Comparison of ENCODE assay signal across 12 cellular contexts in genomic region chr7:139321071-139321745, GRCh38. TPM values are rescaled to one million over a fixed set of nuclear protein-coding genes. Genes with fewer than 3 reads are reported as not detected.
DNase-seq lines count a peak whose midpoint lies in the region; ATAC-seq, FAIRE-seq and TF ChIP-seq lines count a peak whose summit lies in the region.
"Had no signal": no experiment of that assay in that cellular context is flagged by ENCODE, and none has a peak within 500 bp of the region (broad histone marks: within the 10 kb centered on the region; RNA-seq: fewer than 3 reads in every experiment).

No MANE protein-coding gene starts in this region.

- H3K27ac ChIP-seq in esophagus muscularis mucosa (replicated peaks in 1 of 4) (no peak overlapping the region), small intestine (ENCODE audit: low read depth in 1 of 2, low read length in 1 of 2) (no peak overlapping the region)

- H3K36me3 ChIP-seq in esophagus muscularis mucosa = no peaks in the 10 kb centered on the region
- H3K36me3 ChIP-seq in small intestine (ENCODE audit: control insufficient read depth in 2 of 2, insufficient read depth in 2 of 2, low read length in 2 of 2) = no peaks in the 10 kb centered on the region

- no peak overlapping the region for H3K4me3 ChIP-seq in esophagus muscularis mucosa
- H3K4me3 ChIP-seq in small intestine (ENCODE audit: low read depth in 1 of 2, low read length in 2 of 2) = no peak overlapping the region

- no peaks in the 10 kb centered on the region for H3K36me3 Mint-ChIP-seq in stimulated activated effector memory CD8-positive, alpha-beta T cell treated with anti-CD3 and anti-CD28 coated beads, Interleukin-12 subunit alpha, Interleukin-12 subunit beta, amount 100 ng/mL, for 72 hours

- DNase-seq in NCI-H748 (lab: John Stamatoyannopoulos, UW; ENCODE audit: unreplicated experiment) (peak; percentile 6), NCI-H748 treated with DMSO at 0.1 percent for 48 hours (lab: John Stamatoyannopoulos, UW) (no peak), NCI-H460 (ENCODE audit: extremely low read depth, low read depth) (peak; percentile 16), esophagus muscularis mucosa (ENCODE audit: extremely low spot score) (peak; percentile 88), small intestine (peak; percentile 22)
- DNase-seq in stimulated activated effector memory CD8-positive, alpha-beta T cell treated with anti-CD3 and anti-CD28 coated beads, Interleukin-12 subunit alpha, Interleukin-12 subunit beta, amount 100 ng/mL, for 72 hours (ENCODE audit: low spot score in 2 of 2) = no peak
- no peak for DNase-seq in stimulated activated naive CD4-positive, alpha-beta T cell (lab: John Stamatoyannopoulos, UW)
- DNase-seq in activated CD4-positive, alpha-beta T cell treated with anti-CD3 and anti-CD28 coated beads for 1 hour = no peak
- DNase-seq: activated CD8-positive, alpha-beta memory T cell treated with anti-CD3 and anti-CD28 coated beads for 24 hours; NCI-H1092 treated with DMSO at 0.1 percent for 48 hours; right cardiac atrium had no signal

- no peak for TF ChIP-seq POLR2A in esophagus muscularis mucosa (IDR thresholded peaks at IDR 0.05; ENCODE audit: low read depth)

- no peak for ATAC-seq in stimulated activated effector memory CD8-positive, alpha-beta T cell treated with anti-CD3 and anti-CD28 coated beads, Interleukin-12 subunit alpha, Interleukin-12 subunit beta, amount 100 ng/mL, for 72 hours

- H3K27ac Mint-ChIP-seq in stimulated activated effector memory CD8-positive, alpha-beta T cell treated with anti-CD3 and anti-CD28 coated beads, Interleukin-12 subunit alpha, Interleukin-12 subunit beta, amount 100 ng/mL, for 72 hours = no peak overlapping the region
- H3K27ac Mint-ChIP-seq: B cell had no signal

- no peaks in the 10 kb centered on the region for H3K4me1 ChIP-seq in esophagus muscularis mucosa
- no peaks in the 10 kb centered on the region for H3K4me1 ChIP-seq in small intestine (ENCODE audit: control insufficient read depth in 2 of 2, insufficient read depth in 1 of 2, low read depth in 1 of 2, low read length in 1 of 2)

- no peaks in the 10 kb centered on the region for H3K9me3 ChIP-seq in esophagus muscularis mucosa
- H3K9me3 ChIP-seq in small intestine (ENCODE audit: control insufficient read depth, low read depth) = no peaks in the 10 kb centered on the region

- H3K4me3 Mint-ChIP-seq in stimulated activated effector memory CD8-positive, alpha-beta T cell treated with anti-CD3 and anti-CD28 coated beads, Interleukin-12 subunit alpha, Interleukin-12 subunit beta, amount 100 ng/mL, for 72 hours = no peak overlapping the region
- H3K4me3 Mint-ChIP-seq: B cell had no signal

- TF ChIP-seq CTCF in esophagus muscularis mucosa (IDR thresholded peaks at IDR 0.05) = peak in 1 of 3 experiments; percentile 2

- no peaks in the 10 kb centered on the region for H3K9me3 Mint-ChIP-seq in stimulated activated effector memory CD8-positive, alpha-beta T cell treated with anti-CD3 and anti-CD28 coated beads, Interleukin-12 subunit alpha, Interleukin-12 subunit beta, amount 100 ng/mL, for 72 hours

- H3K27me3 ChIP-seq in esophagus muscularis mucosa (no peaks in the 10 kb centered on the region), small intestine (ENCODE audit: control insufficient read depth in 2 of 2, insufficient read depth in 2 of 2, low read length in 2 of 2) (no peaks in the 10 kb centered on the region)

- intact Hi-C loops in esophagus muscularis mucosa (cut with DNase I) = no loop called here

- FAIRE-seq in small intestine (lab: Jason Lieb, UNC) = no peak

- WGBS in esophagus muscularis mucosa = 70% methylated on average over 8 of the region's 11 CpGs
- 63 to 71% (median 65%) methylated on average over 11 of the region's 11 CpGs for WGBS in small intestine, 3 donors

- TF ChIP-seq EP300 in esophagus muscularis mucosa (IDR thresholded peaks at IDR 0.05) = no peak

- no peaks in the 10 kb centered on the region for H3K4me1 Mint-ChIP-seq in stimulated activated effector memory CD8-positive, alpha-beta T cell treated with anti-CD3 and anti-CD28 coated beads, Interleukin-12 subunit alpha, Interleukin-12 subunit beta, amount 100 ng/mL, for 72 hours
- H3K4me1 Mint-ChIP-seq: B cell had no signal

RNA-seq across cellular contexts. Expression of gene FMC1, which starts 19.9 kb away (rescaled TPM):
- 13.5 and 14.8 TPM in 2 replicates for total RNA-seq in NCI-H460 (2014; rRNA removed; shearing (Covaris generic))
- polyA plus RNA-seq in NCI-H460 (2014; cell fraction: nucleus; rRNA removed) = 9.3 and 11.1 TPM in 2 replicates
- total RNA-seq in esophagus muscularis mucosa = 10 to 100 TPM; 17.4 to 26.4 (median 19.7) TPM
- polyA plus RNA-seq in small intestine = 10 to 100 TPM; 23.6 to 35.6 (median 29.2) TPM

RNA-seq across cellular contexts. Expression of gene LUC7L2, which starts 38.5 kb away (rescaled TPM):
- 55.7 and 61.9 TPM in 2 replicates for total RNA-seq in NCI-H460 (2014; rRNA removed; shearing (Covaris generic))
- polyA plus RNA-seq in NCI-H460 (2014; cell fraction: nucleus; rRNA removed) = 94.4 and 95.9 TPM in 2 replicates
- 10 to 100 TPM; 56.0 to 63.7 (median 58.3) TPM for total RNA-seq in esophagus muscularis mucosa
- 10 to 100 TPM; 32.2 to 45.6 (median 35.9) TPM for polyA plus RNA-seq in small intestine

Comparison
In these comparisons a context has a peak if more than half of its experiments do, and no peak if none do; other contexts are left out.
1. DNase-seq: peak in NCI-H748 (single experiment), NCI-H460 (single experiment), esophagus muscularis mucosa (single experiment) and small intestine (single experiment); none in NCI-H748 treated with DMSO at 0.1 percent for 48 hours (single experiment), stimulated activated effector memory CD8-positive, alpha-beta T cell treated with anti-CD3 and anti-CD28 coated beads, Interleukin-12 subunit alpha, Interleukin-12 subunit beta, amount 100 ng/mL, for 72 hours (0 of 2), stimulated activated naive CD4-positive, alpha-beta T cell (0 of 6) and activated CD4-positive, alpha-beta T cell treated with anti-CD3 and anti-CD28 coated beads for 1 hour (single experiment).